ENCODE assay signal across 20 cellular contexts in genomic region chr10:3391657-3392056, GRCh38.
"Had no signal": no experiment of that assay in that cellular context is flagged by ENCODE, and none has a peak within 500 bp of the region (broad histone marks: within the 10 kb centered on the region; RNA-seq: fewer than 3 reads in every experiment).

No MANE protein-coding gene starts in this region.

- H3K27me3 ChIP-seq: MG63, SJSA1 had no signal

- H3K4me3 ChIP-seq: MG63, SJSA1 had no signal

- H3K9me3 ChIP-seq: MG63, SJSA1 had no signal

- H3K36me3 ChIP-seq: MG63, SJSA1 had no signal

- H3K27ac ChIP-seq: SJSA1 had no signal

- DNase-seq: activated CD4-positive, alpha-beta memory T cell treated with anti-CD3 and anti-CD28 coated beads, Interleukin-2, amount 10 ng/mL, durations not matched to agents 7 days and 5 days; activated CD4-positive, alpha-beta T cell treated with anti-CD3 and anti-CD28 coated beads, Interleukin-2, amount 10 ng/mL, durations not matched to agents 7 days and 5 days; activated CD4-positive, CD25-positive, alpha-beta regulatory T cell; activated gamma-delta T cell; activated naive CD4-positive, alpha-beta T cell treated with anti-CD3 and anti-CD28 coated beads for 36 hours; activated T-cell treated with anti-CD3 and anti-CD28 coated beads for 4 hours; activated T-cell treated with anti-CD3 and anti-CD28 coated beads, Interleukin-2, amount 50 U/mL, for 48 hours; amygdala; MG63; MV-4-11; NCI-H1092 treated with DMSO at 0.1 percent for 48 hours; NCI-H1436; NCI-H1930; NCI-H2171; NCI-H2227 treated with DMSO at 0.1 percent for 48 hours; NCI-H526; SHP77; T-helper 17 cell; T-helper 9 cell had no signal
